Comparison of ENCODE assay signal across 19 cellular contexts in the genomic region with DNA sequence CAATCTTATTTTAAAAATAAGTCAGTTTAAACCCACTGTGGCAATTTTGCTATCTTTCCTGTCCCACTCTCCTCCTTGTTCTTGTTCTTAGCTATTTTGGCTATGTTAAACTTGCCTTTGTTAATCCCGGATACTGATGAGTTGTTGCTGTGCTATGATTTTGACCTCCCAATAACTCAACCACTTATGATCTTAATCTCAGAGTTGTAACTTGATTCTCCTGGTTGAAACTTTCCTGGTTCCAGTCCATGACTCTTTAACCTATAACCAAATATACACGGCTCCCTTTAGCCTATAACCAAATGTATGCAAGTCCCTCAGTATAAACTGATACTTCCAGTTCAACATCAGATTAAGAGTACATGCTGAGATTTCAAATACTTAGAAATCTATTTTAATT. TPM values are rescaled to one million over a fixed set of nuclear protein-coding genes. Genes with fewer than 3 reads are reported as not detected.
DNase-seq lines count a peak whose midpoint lies in the region; ATAC-seq and TF ChIP-seq lines count a peak whose summit lies in the region.
"Had no signal": no experiment of that assay in that cellular context is flagged by ENCODE, and none has a peak within 500 bp of the region (broad histone marks: within the 10 kb centered on the region; RNA-seq: fewer than 3 reads in every experiment).

No MANE protein-coding gene starts in this region.

- H3K4me2 ChIP-seq in trophoblast cell (ENCODE audit: low read length) = no peak overlapping the region
- H3K4me2 ChIP-seq: A549, GM23338 had no signal

- no peaks in the 10 kb centered on the region for H3K79me1 ChIP-seq in trophoblast cell (ENCODE audit: low read length)

- ATAC-seq in RWPE2 (ENCODE audit: low read depth) (peak; percentile 72; the same call in 2 of the 3 replicates), esophagus mucosa (peak; percentile 67), HG03354 (IDR thresholded peaks at IDR 0.05; ENCODE audit: poor library complexity, severe bottlenecking, unreplicated experiment) (no peak), HG03520 (IDR thresholded peaks at IDR 0.05; ENCODE audit: unreplicated experiment) (no peak)
- ATAC-seq: A549, GM23338 had no signal

- H3K79me2 ChIP-seq in trophoblast cell (ENCODE audit: control insufficient read depth, insufficient read depth, low read length, poor library complexity) = no peaks in the 10 kb centered on the region

- peaks cover 25% of the 10 kb centered on the region for H3K27me3 Mint-ChIP-seq in chondrocyte (ENCODE audit: low read depth)

- DNase-seq in HCEC 1CT (peak; percentile 80), RWPE2 (ENCODE audit: low spot score) (no peak), trophoblast cell (peak; percentile 7 to 72), chondrocyte (ENCODE audit: low spot score) (no peak)
- DNase-seq in activated CD4-positive, alpha-beta T cell treated with anti-CD3 and anti-CD28 coated beads for 4 hours = no peak
- DNase-seq: BE2C, MM.1S, NCI-H1092, NCI-H1436, NCI-H187 treated with DMSO at 0.1 percent for 48 hours, NCI-H2107, NCI-H446 treated with DMSO at 0.1 percent for 48 hours, NCI-H526 treated with DMSO at 0.1 percent for 48 hours had no signal

- H3K9me3 ChIP-seq in RWPE2 (ENCODE audit: severe bottlenecking) = no peaks in the 10 kb centered on the region
- H3K9me3 ChIP-seq in trophoblast cell (ENCODE audit: insufficient read depth, low read depth, low read length) = no peaks in the 10 kb centered on the region
- H3K9me3 ChIP-seq: BE2C, HAP-1 had no signal

- H3K27ac ChIP-seq in RWPE2 (ENCODE audit: poor library complexity, severe bottlenecking) (no peak overlapping the region), trophoblast cell (ENCODE audit: low read depth, low read length) (no peak overlapping the region)
- H3K27ac ChIP-seq: A549 had no signal

- H2AK5ac ChIP-seq in trophoblast cell (ENCODE audit: low read length) = no peak overlapping the region

- TF ChIP-seq CTCF in RWPE2 (IDR thresholded peaks at IDR 0.05; ENCODE audit: poor library complexity, severe bottlenecking) (no peak), chondrocyte (IDR thresholded peaks at IDR 0.05) (no peak)

- H3K4me1 ChIP-seq in RWPE2 (ENCODE audit: insufficient read depth, poor library complexity, severe bottlenecking) (peaks cover 5% of the 10 kb centered on the region), trophoblast cell (ENCODE audit: control insufficient read depth in 1 of 2, insufficient read depth in 2 of 2, low read length in 2 of 2) (no peaks in the 10 kb centered on the region)
- H3K4me1 ChIP-seq: A549, BE2C, HAP-1 had no signal

- H3K14ac ChIP-seq in trophoblast cell (ENCODE audit: low read length) = no peak overlapping the region

- H3K4me3 ChIP-seq in RWPE2 (ENCODE audit: severe bottlenecking) = no peak overlapping the region
- H3K4me3 ChIP-seq in trophoblast cell (ENCODE audit: low read depth, low read length) = no peak overlapping the region
- H3K4me3 ChIP-seq: A549, GM23338, HAP-1 had no signal

- H2BK120ac ChIP-seq in trophoblast cell (ENCODE audit: insufficient read depth, low read length, poor library complexity) = no peak overlapping the region

- no peak overlapping the region for H3K18ac ChIP-seq in trophoblast cell (ENCODE audit: low read length)

- no peak overlapping the region for H4K91ac ChIP-seq in trophoblast cell (ENCODE audit: low read depth, low read length)

- no peaks in the 10 kb centered on the region for H3K36me3 Mint-ChIP-seq in chondrocyte (ENCODE audit: low read depth)

- no peak overlapping the region for H3K9ac ChIP-seq in trophoblast cell (ENCODE audit: low read length)

- H3K36me3 ChIP-seq in RWPE2 (ENCODE audit: low read depth) = no peaks in the 10 kb centered on the region
- no peaks in the 10 kb centered on the region for H3K36me3 ChIP-seq in trophoblast cell (ENCODE audit: control insufficient read depth in 1 of 2, insufficient read depth in 2 of 2, low read length in 2 of 2)
- H3K36me3 ChIP-seq: BE2C, HAP-1 had no signal

- no peak overlapping the region for H4K12ac ChIP-seq in trophoblast cell (ENCODE audit: low read depth, low read length)

- no peak overlapping the region for H3K4ac ChIP-seq in trophoblast cell (ENCODE audit: low read depth, low read length)

- H3K9me3 Mint-ChIP-seq in chondrocyte (ENCODE audit: low read depth) = peaks cover 6% of the 10 kb centered on the region

- no peak overlapping the region for H3K23ac ChIP-seq in trophoblast cell (ENCODE audit: low read length)

- H3K4me1 Mint-ChIP-seq in chondrocyte (ENCODE audit: low read depth) = no peaks in the 10 kb centered on the region
- H3K4me1 Mint-ChIP-seq: GM23338 had no signal

- WGBS in trophoblast cell (ENCODE audit: extremely low coverage, insufficient coverage, insufficient read length) = no CpG with 5 or more reads among the region's 2 CpGs

- H3K27ac Mint-ChIP-seq in chondrocyte (ENCODE audit: unreplicated experiment) = no peak overlapping the region
- H3K27ac Mint-ChIP-seq: GM23338 had no signal

- H4K8ac ChIP-seq in trophoblast cell (ENCODE audit: low read depth, low read length) = no peak overlapping the region

- H3K27me3 ChIP-seq in RWPE2 (ENCODE audit: insufficient read depth, poor library complexity, severe bottlenecking) (no peaks in the 10 kb centered on the region), trophoblast cell (ENCODE audit: insufficient read depth, low read length) (no peaks in the 10 kb centered on the region)
- H3K27me3 ChIP-seq: BE2C had no signal

- H2AFZ ChIP-seq in trophoblast cell (ENCODE audit: insufficient read depth, low read length, poor library complexity) = no peak overlapping the region
- H2AFZ ChIP-seq: GM23338 had no signal

- no peak overlapping the region for H2BK12ac ChIP-seq in trophoblast cell (ENCODE audit: low read length)

- no peak overlapping the region for H3K4me3 Mint-ChIP-seq in chondrocyte (ENCODE audit: unreplicated experiment)
- H3K4me3 Mint-ChIP-seq: GM23338 had no signal

- H2BK5ac ChIP-seq in trophoblast cell (ENCODE audit: low read depth, low read length, poor library complexity) = no peak overlapping the region

RNA-seq across cellular contexts. Expression of a gene that starts 15.6 kb away (rescaled TPM):
- total RNA-seq in esophagus mucosa (39.8 TPM), chondrocyte (34.7 to 46.2 TPM (median 35.2 TPM) in 3 replicates)
- 16.3 and 17.9 TPM in 2 replicates for polyA plus RNA-seq in trophoblast cell (2013)

Comparison
In these comparisons a context has a peak if more than half of its experiments do, and no peak if none do; other contexts are left out.
1. DNase-seq: peak in HCEC 1CT (single experiment) and trophoblast cell (2 of 2); none in RWPE2 (single experiment), chondrocyte (single experiment) and activated CD4-positive, alpha-beta T cell treated with anti-CD3 and anti-CD28 coated beads for 4 hours (0 of 2).
2. ATAC-seq: peak in RWPE2 (single experiment) and esophagus mucosa (single experiment); none in HG03354 (single experiment) and HG03520 (single experiment).